ENCODE assay signal across 33 cellular contexts in genomic region chr11:20584093-20584774, GRCh38. TPM values are rescaled to one million over a fixed set of nuclear protein-coding genes. Genes with fewer than 3 reads are reported as not detected.
DNase-seq lines count a peak whose midpoint lies in the region; ATAC-seq, FAIRE-seq and TF ChIP-seq lines count a peak whose summit lies in the region.
"Had no signal": no experiment of that assay in that cellular context is flagged by ENCODE, and none has a peak within 500 bp of the region (broad histone marks: within the 10 kb centered on the region; RNA-seq: fewer than 3 reads in every experiment).

No MANE protein-coding gene starts in this region.

- H3K79me2 ChIP-seq in HCT116 (ENCODE audit: insufficient read depth, low read length) (no peaks in the 10 kb centered on the region), SK-N-SH (ENCODE audit: insufficient read depth) (no peaks in the 10 kb centered on the region)

- H3K9ac ChIP-seq in HCT116 (ENCODE audit: low read length): no peak overlapping the region
- no peak overlapping the region for H3K9ac ChIP-seq in SK-N-SH
- no peak overlapping the region for H3K9ac ChIP-seq in kidney (ENCODE audit: low read length in 2 of 2)

- CTCF ChIA-PET in HCT116 (lab: Charles Lee): no interaction called here
- CTCF ChIA-PET in SK-N-SH (lab: Yijun Ruan, JAX): interaction anchor here (1.3 kb wide), 1 partner anchor 229 kb away, joined by 3 read pairs; no protein-coding TSS in a partner anchor

- no peaks in the 10 kb centered on the region for H4K20me1 ChIP-seq in HCT116 (ENCODE audit: insufficient read depth)
- H4K20me1 ChIP-seq in SK-N-SH (ENCODE audit: insufficient read depth): no peaks in the 10 kb centered on the region

- intact Hi-C loops in HCT116 (cut with micrococcal nuclease) (no loop called here), kidney (cut with DNase I) (no loop called here)

- POLR2A ChIA-PET in HCT116 (lab: Charles Lee): no interaction called here
- POLR2A ChIA-PET in SK-N-SH (lab: Yijun Ruan, JAX): no interaction called here

- H3K27ac Mint-ChIP-seq in progenitor cell of endocrine pancreas: no peak overlapping the region
- H3K27ac Mint-ChIP-seq: activated CD8-positive, alpha-beta T cell treated with anti-CD3 and anti-CD28 coated beads, Interleukin-2, amount 10 ng/mL, durations not matched to agents 7 days and 5 days; activated naive CD4-positive, alpha-beta T cell treated with anti-CD3 and anti-CD28 coated beads, Interleukin-2, amount 50 U/mL, for 72 hours; activated T-helper 2 cell treated with anti-CD3 and anti-CD28 coated beads, Interferon-gamma antibody, Interleukin-2, Interleukin-4, amounts not matched to agents 10 μg/mL and 5 μg/mL and 100 μg/mL, durations not matched to agents 14 hours and 24 hours and 36 hours; effector memory CD8-positive, alpha-beta T cell; stimulated activated naive CD8-positive, alpha-beta T cell treated with anti-CD3 and anti-CD28 coated beads, Interleukin-15, Interleukin-2, amounts not matched to agents 100 ng/mL and 50 ng/mL, for 24 hours had no signal

- DNase-seq in EH (ENCODE audit: low read depth) (peak; percentile 2), HCT116 (ENCODE audit: low read depth, low spot score) (no peak), RWPE2 (ENCODE audit: low spot score) (no peak), islet precursor cell (peak; percentile 77), progenitor cell of endocrine pancreas (ENCODE audit: low spot score, unreplicated experiment) (no peak), SK-N-SH (no peak), kidney (no peak)
- DNase-seq: activated CD4-positive, CD25-positive, alpha-beta regulatory T cell treated with anti-CD3 and anti-CD28 coated beads, Interleukin-2, amount 50 U/mL, for 72 hours; activated CD8-positive, alpha-beta T cell treated with anti-CD3 and anti-CD28 coated beads, Interleukin-2, amount 10 ng/mL, durations not matched to agents 7 days and 5 days; anterior cingulate cortex; cortex of kidney; effector memory CD8-positive, alpha-beta T cell; KBM-7; NCI-H1436; NCI-H2107; T-helper 1 cell; uterus had no signal

- H3K27ac ChIP-seq in HCT116 (ENCODE audit: low read depth, low read length): no peak overlapping the region
- no peak overlapping the region for H3K27ac ChIP-seq in RWPE2 (ENCODE audit: poor library complexity, severe bottlenecking)
- H3K27ac ChIP-seq in SK-N-SH (ENCODE audit: low read depth in 2 of 2, low read length in 1 of 2): no peak overlapping the region
- no peak overlapping the region for H3K27ac ChIP-seq in kidney (ENCODE audit: low read depth in 2 of 2, low read length in 2 of 2)
- H3K27ac ChIP-seq: esophagus muscularis mucosa, neutrophil, SJSA1, thoracic aorta, uterus had no signal

- FAIRE-seq in kidney (lab: Jason Lieb, UNC): no peak
- FAIRE-seq: frontal cortex, G401.6 had no signal

- H3K9me3 Mint-ChIP-seq in progenitor cell of endocrine pancreas (ENCODE audit: low read depth): no peaks in the 10 kb centered on the region
- H3K9me3 Mint-ChIP-seq: activated naive CD4-positive, alpha-beta T cell treated with anti-CD3 and anti-CD28 coated beads, Interleukin-2, amount 50 U/mL, for 72 hours; activated T-helper 2 cell treated with anti-CD3 and anti-CD28 coated beads, Interferon-gamma antibody, Interleukin-2, Interleukin-4, amounts not matched to agents 10 μg/mL and 5 μg/mL and 100 μg/mL, durations not matched to agents 14 hours and 24 hours and 36 hours had no signal

- H3K4me1 ChIP-seq in HCT116 (ENCODE audit: control insufficient read depth in 1 of 2, insufficient read depth in 2 of 2, low read length in 2 of 2): no peaks in the 10 kb centered on the region
- H3K4me1 ChIP-seq in RWPE2 (ENCODE audit: insufficient read depth, poor library complexity, severe bottlenecking): no peaks in the 10 kb centered on the region
- H3K4me1 ChIP-seq in SK-N-SH (ENCODE audit: control insufficient read depth in 1 of 2, insufficient read depth in 2 of 2, low read depth in 1 of 2, low read length in 1 of 2): no peaks in the 10 kb centered on the region; a peak in 1 of 4 replicates
- no peaks in the 10 kb centered on the region for H3K4me1 ChIP-seq in kidney (ENCODE audit: control insufficient read depth in 1 of 2, insufficient read depth in 1 of 2, low read depth in 1 of 2, low read length in 2 of 2)
- H3K4me1 ChIP-seq: esophagus muscularis mucosa, SJSA1, uterus had no signal

- TF ChIP-seq EP300 in SK-N-SH (IDR thresholded peaks at IDR 0.05; ENCODE audit: borderline replicate concordance in 1 of 2, low read depth in 1 of 2, low read length in 1 of 2): no peak

- no peaks in the 10 kb centered on the region for H3K9me2 ChIP-seq in HCT116 (ENCODE audit: insufficient read depth)
- no peaks in the 10 kb centered on the region for H3K9me2 ChIP-seq in SK-N-SH

- no peaks in the 10 kb centered on the region for H3K4me1 Mint-ChIP-seq in progenitor cell of endocrine pancreas (ENCODE audit: low read depth)

- TF ChIP-seq RAD21 in HCT116 (IDR thresholded peaks at IDR 0.05; ENCODE audit: low read depth) (no peak), SK-N-SH (IDR thresholded peaks at IDR 0.05; ENCODE audit: low read length) (no peak)

- no peak for TF ChIP-seq POLR2A in HCT116 (IDR thresholded peaks at IDR 0.05; ENCODE audit: borderline replicate concordance, extremely low read depth, insufficient read depth, insufficient read length)

- peak; percentile 60 for ATAC-seq in HCT116
- peak; percentile 95 for ATAC-seq in RWPE2 (ENCODE audit: low read depth)
- ATAC-seq: activated CD8-positive, alpha-beta T cell treated with anti-CD3 and anti-CD28 coated beads, Interleukin-2, amount 10 ng/mL, durations not matched to agents 7 days and 5 days; activated naive CD4-positive, alpha-beta T cell treated with anti-CD3 and anti-CD28 coated beads, Interleukin-2, amount 50 U/mL, for 72 hours; effector memory CD8-positive, alpha-beta T cell had no signal

- RAD21 ChIA-PET in HCT116 (lab: Charles Lee; ENCODE audit: low non-redundant PET in 1 of 2, low total read pairs in 2 of 2, uncharacterized antibody in 2 of 2, unreplicated experiment in 2 of 2): no interaction called here

- no peaks in the 10 kb centered on the region for H3F3A ChIP-seq in SK-N-SH (replicated peaks; ENCODE audit: insufficient read depth)

- no peak overlapping the region for H2AFZ ChIP-seq in HCT116 (ENCODE audit: low read depth, low read length, poor library complexity, severe bottlenecking)
- no peak overlapping the region for H2AFZ ChIP-seq in SK-N-SH (ENCODE audit: low read depth)

- no peaks in the 10 kb centered on the region; the same call in 1 of the 2 replicates for H3K27me3 ChIP-seq in HCT116 (ENCODE audit: insufficient read depth, low read length)
- H3K27me3 ChIP-seq in RWPE2 (ENCODE audit: insufficient read depth, poor library complexity, severe bottlenecking): no peaks in the 10 kb centered on the region
- no peaks in the 10 kb centered on the region for H3K27me3 ChIP-seq in SK-N-SH (ENCODE audit: insufficient read depth)
- H3K27me3 ChIP-seq: SJSA1, uterus had no signal

- H3K4me2 ChIP-seq in HCT116 (ENCODE audit: low read length) (no peak overlapping the region), SK-N-SH (no peak overlapping the region)

- H3K9me3 ChIP-seq in HCT116 (ENCODE audit: control insufficient read depth in 1 of 2, insufficient read depth in 1 of 2, low read depth in 1 of 2, low read length in 2 of 2): no peaks in the 10 kb centered on the region
- H3K9me3 ChIP-seq in RWPE2 (ENCODE audit: severe bottlenecking): no peaks in the 10 kb centered on the region
- no peaks in the 10 kb centered on the region for H3K9me3 ChIP-seq in SK-N-SH
- no peaks in the 10 kb centered on the region for H3K9me3 ChIP-seq in kidney (ENCODE audit: control insufficient read depth in 1 of 2, low read length in 2 of 2)
- H3K9me3 ChIP-seq: esophagus muscularis mucosa, neutrophil, SJSA1, thoracic aorta, uterus had no signal

- no peaks in the 10 kb centered on the region for H3K36me3 Mint-ChIP-seq in progenitor cell of endocrine pancreas (ENCODE audit: insufficient read depth)
- H3K36me3 Mint-ChIP-seq: activated naive CD4-positive, alpha-beta T cell treated with anti-CD3 and anti-CD28 coated beads, Interleukin-2, amount 50 U/mL, for 72 hours; CD4-positive, CD25-positive, alpha-beta regulatory T cell had no signal

- H3K36me3 ChIP-seq in HCT116 (ENCODE audit: control insufficient read depth in 1 of 2, insufficient read depth in 2 of 2, low read length in 2 of 2) (no peaks in the 10 kb centered on the region), RWPE2 (ENCODE audit: low read depth) (no peaks in the 10 kb centered on the region), SK-N-SH (replicated peaks in 1 of 2; ENCODE audit: control insufficient read depth in 1 of 2, insufficient read depth in 2 of 2, low read length in 1 of 2) (no peaks in the 10 kb centered on the region), kidney (ENCODE audit: control insufficient read depth in 1 of 2, insufficient read depth in 2 of 2, low read length in 2 of 2) (no peaks in the 10 kb centered on the region)
- H3K36me3 ChIP-seq: esophagus muscularis mucosa, neutrophil, SJSA1, thoracic aorta, uterus had no signal

- TF ChIP-seq CTCF in HCT116 (IDR thresholded peaks at IDR 0.05 in 2 of 3, conservative IDR thresholded peaks at IDR 0.05 in 1 of 3; ENCODE audit: borderline replicate concordance in 1 of 3, insufficient read depth in 1 of 3, low read depth in 2 of 3, low read length in 2 of 3): no peak
- no peak for TF ChIP-seq CTCF in RWPE2 (IDR thresholded peaks at IDR 0.05; ENCODE audit: poor library complexity, severe bottlenecking)
- TF ChIP-seq CTCF in progenitor cell of endocrine pancreas (IDR thresholded peaks at IDR 0.05; ENCODE audit: unreplicated experiment): no peak
- no peak for TF ChIP-seq CTCF in SK-N-SH (IDR thresholded peaks at IDR 0.05)
- no peak for TF ChIP-seq CTCF in kidney (IDR thresholded peaks at IDR 0.05; ENCODE audit: borderline replicate concordance, extremely low read depth, insufficient read depth)

- WGBS in SK-N-SH (ENCODE audit: low lambda C conversion rate): 9% methylated on average over 4 of the region's 4 CpGs

- H3K4me3 Mint-ChIP-seq in progenitor cell of endocrine pancreas (ENCODE audit: low read depth): no peak overlapping the region
- H3K4me3 Mint-ChIP-seq: activated CD8-positive, alpha-beta T cell treated with anti-CD3 and anti-CD28 coated beads, Interleukin-2, amount 10 ng/mL, durations not matched to agents 7 days and 5 days; CD4-positive, CD25-positive, alpha-beta regulatory T cell; effector memory CD8-positive, alpha-beta T cell; stimulated activated naive CD8-positive, alpha-beta T cell treated with anti-CD3 and anti-CD28 coated beads, Interleukin-15, Interleukin-2, amounts not matched to agents 100 ng/mL and 50 ng/mL, for 24 hours had no signal

- H3K27me3 Mint-ChIP-seq in progenitor cell of endocrine pancreas: peaks cover 1% of the 10 kb centered on the region

- no peak overlapping the region for H3K4me3 ChIP-seq in HCT116 (replicated peaks in 1 of 2; ENCODE audit: low read depth in 1 of 2, low read length in 2 of 2)
- H3K4me3 ChIP-seq in RWPE2 (ENCODE audit: severe bottlenecking): no peak overlapping the region
- H3K4me3 ChIP-seq in SK-N-SH (ENCODE audit: low read depth in 2 of 2, low read length in 1 of 2): no peak overlapping the region
- H3K4me3 ChIP-seq in kidney (ENCODE audit: low read length in 2 of 2): no peak overlapping the region
- H3K4me3 ChIP-seq: esophagus muscularis mucosa, SJSA1, thoracic aorta, uterus had no signal

- no TSS peak for BruUV-seq in HCT116 (replicated peaks; lab: Mats Ljungman, UMichigan)

RNA-seq across cellular contexts. Expression of gene SLC6A5, which starts 15.2 kb away (rescaled TPM):
- total RNA-seq in HCT116 (2021; ENCODE audit: unreplicated experiment) (not detected), progenitor cell of endocrine pancreas (not detected in 2 replicates), kidney (not detected)
- not detected in 2 replicates for polyA plus RNA-seq in HCT116 (2012)
- polyA plus RNA-seq in SK-N-SH (2012; rRNA removed) (not detected in 2 replicates), kidney (ENCODE audit: insufficient read depth, low read depth, low replicate concordance) (not detected)
- polyA plus RNA-seq in SK-N-SH (2012; cell fraction: cytosol; rRNA removed): not detected in 2 replicates
- polyA plus RNA-seq in SK-N-SH (2012; cell fraction: nucleus; rRNA removed): not detected in 2 replicates
- total RNA-seq: activated CD8-positive, alpha-beta T cell treated with anti-CD3 and anti-CD28 coated beads, Interleukin-2, amount 10 ng/mL, durations not matched to agents 7 days and 5 days; activated naive CD4-positive, alpha-beta T cell treated with anti-CD3 and anti-CD28 coated beads, Interleukin-2, amount 50 U/mL, for 72 hours; activated T-helper 2 cell treated with anti-CD3 and anti-CD28 coated beads, Interferon-gamma antibody, Interleukin-2, Interleukin-4, amounts not matched to agents 10 μg/mL and 5 μg/mL and 100 μg/mL, durations not matched to agents 14 hours and 24 hours and 36 hours; cardiac septum; CD4-positive, CD25-positive, alpha-beta regulatory T cell; esophagus muscularis mucosa; frontal cortex; H4; HT-29; mesenteric fat pad; NCI-H460; posterior vena cava; SJSA1; thoracic aorta; uterus had no signal
- polyA plus RNA-seq: CD4-positive, CD25-positive, alpha-beta regulatory T cell had no signal

Comparison
In these comparisons a context has a peak if more than half of its experiments do, and no peak if none do; other contexts are left out.
1. DNase-seq: peak in EH (single experiment) and islet precursor cell (single experiment); none in HCT116 (single experiment), RWPE2 (single experiment), progenitor cell of endocrine pancreas (single experiment), SK-N-SH (single experiment) and kidney (single experiment).